In genomic region chr10:93462881-93463280, GRCh38 we compare ENCODE assay signal across 1 cellular context.
TF ChIP-seq lines count a peak whose summit lies in the region.

No MANE protein-coding gene starts in this region.

TF ChIP-seq in K562, 482 proteins besides CTCF, POLR2A, EP300 and RAD21 (continued from another document):
- no peak for TF ChIP-seq ZMIZ1 (IDR thresholded peaks at IDR 0.05; ENCODE audit: low read depth in 2 of 2, low read length in 2 of 2)
